In the genomic region with DNA sequence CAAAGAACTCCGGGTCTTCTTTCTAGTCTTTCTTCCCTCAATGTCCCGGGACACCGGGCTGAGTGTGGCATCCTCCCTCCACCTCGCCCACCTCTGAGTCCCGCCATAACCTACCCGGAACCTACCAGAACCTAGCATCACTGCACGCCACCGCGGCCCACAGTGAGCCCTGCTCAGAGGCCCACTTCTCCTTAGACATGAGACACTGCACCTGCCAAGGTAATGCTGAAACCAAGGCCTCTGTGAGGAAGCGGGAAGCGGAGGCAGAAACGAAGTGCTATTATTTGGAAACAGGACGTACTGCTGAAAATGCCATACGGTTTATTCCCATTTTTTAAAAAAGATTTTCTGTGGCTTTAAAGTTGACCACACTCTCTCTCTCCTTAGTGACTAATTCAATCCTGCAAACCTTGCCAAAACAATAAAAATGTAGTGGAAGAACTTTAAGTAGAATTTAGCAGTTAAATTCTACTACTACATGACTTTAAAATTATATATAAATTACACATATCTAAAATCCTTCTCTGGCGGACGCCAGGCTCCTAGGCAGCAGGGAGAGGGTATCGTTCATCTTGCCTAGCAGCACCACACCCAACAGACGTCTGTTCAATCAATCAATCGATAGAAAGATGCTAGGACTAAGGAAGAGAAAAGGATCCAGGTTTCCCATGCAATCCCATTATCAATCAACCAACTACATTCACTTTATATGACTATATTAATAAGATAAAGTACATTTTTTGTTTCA, we compare ENCODE assay signal across 18 cellular contexts.
DNase-seq lines count a peak whose midpoint lies in the region; ATAC-seq and TF ChIP-seq lines count a peak whose summit lies in the region.
"Had no signal": no experiment of that assay in that cellular context is flagged by ENCODE, and none has a peak within 500 bp of the region (broad histone marks: within the 10 kb centered on the region; RNA-seq: fewer than 3 reads in every experiment).

No MANE protein-coding gene starts in this region.

- H3K9me3 ChIP-seq in adrenal gland (replicated peaks in 1 of 3) (no peaks in the 10 kb centered on the region), suprapubic skin (no peaks in the 10 kb centered on the region), ovary (no peaks in the 10 kb centered on the region), gastrocnemius medialis (no peaks in the 10 kb centered on the region)
- H3K9me3 ChIP-seq: upper lobe of right lung had no signal

- in situ Hi-C loops in gastrocnemius medialis (cut with MboI; ENCODE audit: low sequenced_read_pairs in 4 of 4) = no loop called here

- H3K27me3 Mint-ChIP-seq in glutamatergic neuron (ENCODE audit: unreplicated experiment) = peaks cover 9% of the 10 kb centered on the region

- H3K4me1 ChIP-seq in adrenal gland (replicated peaks in 1 of 2) (peaks cover 40 to 74% of the 10 kb centered on the region in 2 donors), suprapubic skin (peaks cover 27% of the 10 kb centered on the region), ovary (ENCODE audit: insufficient read depth) (peaks cover 27% of the 10 kb centered on the region), gastrocnemius medialis (peaks cover 15 to 36% of the 10 kb centered on the region in 2 donors)

- TF ChIP-seq POLR2A in adrenal gland (IDR thresholded peaks at IDR 0.05) = no peak
- no peak for TF ChIP-seq POLR2A in suprapubic skin (IDR thresholded peaks at IDR 0.05)
- no peak for TF ChIP-seq POLR2A in ovary (IDR thresholded peaks at IDR 0.05)
- TF ChIP-seq POLR2A in gastrocnemius medialis (IDR thresholded peaks at IDR 0.05) = no peak

- peaks cover 38% of the 10 kb centered on the region for H3K4me1 Mint-ChIP-seq in glutamatergic neuron (ENCODE audit: low read depth, unreplicated experiment)

- H3K27me3 ChIP-seq in adrenal gland (no peaks in the 10 kb centered on the region), suprapubic skin (no peaks in the 10 kb centered on the region), ovary (no peaks in the 10 kb centered on the region), gastrocnemius medialis (no peaks in the 10 kb centered on the region)
- H3K27me3 ChIP-seq: upper lobe of right lung had no signal

- H3K27ac ChIP-seq in adrenal gland (peak overlapping the region in 3 of 5 donors; percentile 35 to 73 (median 59)), suprapubic skin (peak overlapping the region; percentile 19), ovary (no peak overlapping the region), gastrocnemius medialis (no peak overlapping the region)
- H3K27ac ChIP-seq: upper lobe of right lung had no signal

- no peak for TF ChIP-seq CTCF in adrenal gland (IDR thresholded peaks at IDR 0.05)
- no peak for TF ChIP-seq CTCF in glutamatergic neuron (IDR thresholded peaks at IDR 0.05; ENCODE audit: partially characterized antibody, unreplicated experiment)
- TF ChIP-seq CTCF in suprapubic skin (IDR thresholded peaks at IDR 0.05) = no peak
- no peak for TF ChIP-seq CTCF in ovary (IDR thresholded peaks at IDR 0.05)
- TF ChIP-seq CTCF in gastrocnemius medialis (IDR thresholded peaks at IDR 0.05 in 4 of 5, conservative IDR thresholded peaks at IDR 0.05 in 1 of 5) = no peak

- H3K4me3 Mint-ChIP-seq in glutamatergic neuron (ENCODE audit: unreplicated experiment) = no peak overlapping the region

- peak overlapping the region; percentile 35 for H3K27ac Mint-ChIP-seq in glutamatergic neuron (ENCODE audit: unreplicated experiment)

- H3K36me3 Mint-ChIP-seq in glutamatergic neuron (ENCODE audit: unreplicated experiment) = no peaks in the 10 kb centered on the region

- no peak overlapping the region for H3K4me3 ChIP-seq in adrenal gland
- H3K4me3 ChIP-seq in suprapubic skin = no peak overlapping the region
- no peak overlapping the region for H3K4me3 ChIP-seq in ovary
- H3K4me3 ChIP-seq in gastrocnemius medialis = no peak overlapping the region
- H3K4me3 ChIP-seq: upper lobe of right lung had no signal

- no peak for TF ChIP-seq EP300 in suprapubic skin (IDR thresholded peaks at IDR 0.05)
- no peak for TF ChIP-seq EP300 in ovary (IDR thresholded peaks at IDR 0.05)

- intact Hi-C loops in adrenal gland (cut with DNase I) (no loop called here), ovary (cut with DNase I) (no loop called here), gastrocnemius medialis (cut with DNase I; ENCODE audit: low total_unique reads) (no loop called here)

- H3K36me3 ChIP-seq in adrenal gland (replicated peaks in 1 of 2) (no peaks in the 10 kb centered on the region), suprapubic skin (no peaks in the 10 kb centered on the region), ovary (no peaks in the 10 kb centered on the region), gastrocnemius medialis (no peaks in the 10 kb centered on the region)
- H3K36me3 ChIP-seq: upper lobe of right lung had no signal

- DNase-seq in EL (peak; percentile 51), adrenal gland (peak in 3 of 7 donors; percentile 16 to 51 (median 19)), glutamatergic neuron (no peak), suprapubic skin (ENCODE audit: low spot score in 2 of 2) (peak in 1 of 2 donors; percentile 48), ecto neural progenitor cell (ENCODE audit: low spot score) (no peak), DMS 273 (lab: John Stamatoyannopoulos, UW; ENCODE audit: unreplicated experiment) (no peak), ovary (no peak), gastrocnemius medialis (no peak)
- DNase-seq: AML-193; COR-L47; foreskin melanocyte; NCI-H1417; NCI-H2171 treated with DMSO at 0.1 percent for 48 hours; NCI-H774; PC-3; stimulated activated naive CD4-positive, alpha-beta T cell; T-helper 9 cell; upper lobe of right lung had no signal

- WGBS in adrenal gland, 4 donors = 71 to 81% (median 72%) methylated on average over 19 of the region's 19 CpGs
- 81% methylated on average over 19 of the region's 19 CpGs for WGBS in suprapubic skin
- 70 to 79% (median 76%) methylated on average over 19 of the region's 19 CpGs for WGBS in ovary, 3 donors

- H3K9me3 Mint-ChIP-seq in glutamatergic neuron (ENCODE audit: unreplicated experiment) = peaks cover 10% of the 10 kb centered on the region

- no peak for ATAC-seq in gastrocnemius medialis
- ATAC-seq: PC-3 had no signal

Comparison
In these comparisons a context has a peak if more than half of its experiments do, and no peak if none do; other contexts are left out.
1. H3K27ac ChIP-seq: peak in adrenal gland (3 of 5) and suprapubic skin (single experiment); none in ovary (0 of 2) and gastrocnemius medialis (0 of 4).